In genomic region chr3:61819861-61820260, GRCh38 we compare ENCODE assay signal across 23 cellular contexts.
"Had no signal": no experiment of that assay in that cellular context is flagged by ENCODE, and none has a peak within 500 bp of the region (broad histone marks: within the 10 kb centered on the region; RNA-seq: fewer than 3 reads in every experiment).

No MANE protein-coding gene starts in this region.

- H3K27me3 ChIP-seq: adrenal gland, SJSA1 had no signal

- H3K27ac ChIP-seq: adrenal gland, SJSA1 had no signal

- H3K36me3 ChIP-seq: adrenal gland, SJSA1 had no signal

- H3K9me3 ChIP-seq: adrenal gland, SJSA1 had no signal

- H3K4me3 ChIP-seq: adrenal gland, SJSA1 had no signal

- H3K4me1 ChIP-seq: SJSA1 had no signal

- DNase-seq: activated CD4-positive, alpha-beta T cell treated with anti-CD3 and anti-CD28 coated beads for 48 hours; activated CD4-positive, alpha-beta T cell treated with anti-CD3 and anti-CD28 coated beads, Interleukin-2, amount 50 U/mL, for 4 hours; activated CD4-positive, CD25-positive, alpha-beta regulatory T cell treated with anti-CD3 and anti-CD28 coated beads, Interleukin-2, amount 50 U/mL, for 72 hours; activated CD8-positive, alpha-beta memory T cell treated with anti-CD3 and anti-CD28 coated beads, Interleukin-2, amount 50 U/mL, for 48 hours; activated CD8-positive, alpha-beta T cell treated with anti-CD3 and anti-CD28 coated beads, Interleukin-2, amount 10 ng/mL, durations not matched to agents 7 days and 5 days; activated naive CD4-positive, alpha-beta T cell treated with anti-CD3 and anti-CD28 coated beads, Interleukin-2, amount 50 U/mL, for 16 hours; activated naive CD8-positive, alpha-beta T cell treated with anti-CD3 and anti-CD28 coated beads, Interleukin-2, amount 10 ng/mL, durations not matched to agents 7 days and 5 days; activated T-cell treated with anti-CD3 and anti-CD28 coated beads, Interleukin-2, amount 50 U/mL, for 1 hour; adrenal gland; anterior cingulate cortex; NCI-H1092; NCI-H1417; NCI-H1694; NCI-H2029 treated with DMSO at 0.1 percent for 48 hours; NCI-H345; NCI-H510A; NCI-H526 treated with DMSO at 0.1 percent for 48 hours; NCI-H82; Right ventricle myocardium superior; RPMI8226; T-helper 17 cell; T-helper 9 cell had no signal
